Comparison of ENCODE assay signal across 11 cellular contexts in the genomic region with DNA sequence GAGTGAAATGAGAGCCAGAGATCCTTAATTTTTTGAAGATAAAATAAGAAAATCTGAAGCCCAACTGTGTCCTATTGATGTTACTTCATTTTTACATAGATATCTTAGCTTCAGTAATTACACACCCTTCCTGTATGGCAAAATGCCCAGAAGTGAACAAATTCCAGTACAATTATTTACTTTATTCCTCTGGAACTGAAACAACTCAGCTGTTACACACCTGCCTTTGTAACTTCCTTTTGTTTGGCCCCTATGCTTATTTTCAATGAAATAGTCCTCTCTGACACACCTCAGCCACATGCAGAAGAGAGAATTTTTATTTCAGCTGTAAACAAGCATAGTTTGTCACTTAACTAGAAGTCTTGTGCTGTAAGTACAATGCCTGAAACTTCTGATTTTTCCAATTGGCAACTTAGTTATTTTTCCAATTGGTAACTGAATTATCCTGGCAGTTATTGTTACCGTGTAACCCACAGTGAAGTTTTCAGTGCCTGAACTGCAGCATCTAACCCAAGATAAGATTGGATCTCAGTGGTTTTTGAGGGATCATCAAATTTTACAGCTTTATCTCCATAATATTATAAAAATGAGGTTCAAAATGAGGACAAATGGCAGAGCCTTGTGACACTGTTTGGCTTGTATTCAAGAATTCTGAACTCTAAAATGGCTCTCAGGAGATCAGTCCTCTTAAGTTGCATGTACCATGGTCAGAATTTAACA.
DNase-seq lines count a peak whose midpoint lies in the region; ATAC-seq and TF ChIP-seq lines count a peak whose summit lies in the region.
"Had no signal": no experiment of that assay in that cellular context is flagged by ENCODE, and none has a peak within 500 bp of the region (broad histone marks: within the 10 kb centered on the region; RNA-seq: fewer than 3 reads in every experiment).

No MANE protein-coding gene starts in this region.

- no peak overlapping the region for H3K4me3 Mint-ChIP-seq in activated CD4-positive, alpha-beta memory T cell treated with anti-CD3 and anti-CD28 coated beads for 36 hours
- no peak overlapping the region for H3K4me3 Mint-ChIP-seq in activated CD8-positive, alpha-beta T cell treated with anti-CD3 and anti-CD28 coated beads, Interleukin-2, amount 10 ng/mL, durations not matched to agents 7 days and 5 days
- H3K4me3 Mint-ChIP-seq: memory B cell had no signal

- ATAC-seq in left colon = peak; percentile 96
- no peak for ATAC-seq in HG02798 (IDR thresholded peaks at IDR 0.05; ENCODE audit: poor library complexity, unreplicated experiment)
- ATAC-seq in activated CD8-positive, alpha-beta T cell treated with anti-CD3 and anti-CD28 coated beads, Interleukin-2, amount 10 ng/mL, durations not matched to agents 7 days and 5 days = no peak

- no peak overlapping the region for H3K27ac Mint-ChIP-seq in activated CD4-positive, alpha-beta memory T cell treated with anti-CD3 and anti-CD28 coated beads for 36 hours
- H3K27ac Mint-ChIP-seq in activated CD8-positive, alpha-beta T cell treated with anti-CD3 and anti-CD28 coated beads, Interleukin-2, amount 10 ng/mL, durations not matched to agents 7 days and 5 days = no peak overlapping the region
- H3K27ac Mint-ChIP-seq: memory B cell had no signal

- in situ Hi-C loops in astrocyte of the cerebellum (cut with HindIII; ENCODE audit: low sequenced_read_pairs) = no loop called here

- no peaks in the 10 kb centered on the region for H3K27me3 Mint-ChIP-seq in activated CD4-positive, alpha-beta memory T cell treated with anti-CD3 and anti-CD28 coated beads for 36 hours
- H3K27me3 Mint-ChIP-seq in activated CD8-positive, alpha-beta T cell treated with anti-CD3 and anti-CD28 coated beads, Interleukin-2, amount 10 ng/mL, durations not matched to agents 7 days and 5 days (ENCODE audit: low read depth) = no peaks in the 10 kb centered on the region
- H3K27me3 Mint-ChIP-seq: memory B cell had no signal

- H3K4me1 Mint-ChIP-seq in activated CD4-positive, alpha-beta memory T cell treated with anti-CD3 and anti-CD28 coated beads for 36 hours (ENCODE audit: low read depth) = peaks cover 5% of the 10 kb centered on the region
- no peaks in the 10 kb centered on the region for H3K4me1 Mint-ChIP-seq in activated CD8-positive, alpha-beta T cell treated with anti-CD3 and anti-CD28 coated beads, Interleukin-2, amount 10 ng/mL, durations not matched to agents 7 days and 5 days (ENCODE audit: low read depth)
- H3K4me1 Mint-ChIP-seq: memory B cell had no signal

- peaks cover 17% of the 10 kb centered on the region for H3K36me3 Mint-ChIP-seq in activated CD4-positive, alpha-beta memory T cell treated with anti-CD3 and anti-CD28 coated beads for 36 hours
- H3K36me3 Mint-ChIP-seq in activated CD8-positive, alpha-beta T cell treated with anti-CD3 and anti-CD28 coated beads, Interleukin-2, amount 10 ng/mL, durations not matched to agents 7 days and 5 days (ENCODE audit: low read depth) = peaks cover 7% of the 10 kb centered on the region
- H3K36me3 Mint-ChIP-seq: memory B cell had no signal

- no peaks in the 10 kb centered on the region for H3K9me3 Mint-ChIP-seq in activated CD4-positive, alpha-beta memory T cell treated with anti-CD3 and anti-CD28 coated beads for 36 hours
- no peaks in the 10 kb centered on the region for H3K9me3 Mint-ChIP-seq in activated CD8-positive, alpha-beta T cell treated with anti-CD3 and anti-CD28 coated beads, Interleukin-2, amount 10 ng/mL, durations not matched to agents 7 days and 5 days (ENCODE audit: insufficient read depth)
- H3K9me3 Mint-ChIP-seq: memory B cell had no signal

- TF ChIP-seq CTCF in AG09309 (IDR thresholded peaks at IDR 0.05; ENCODE audit: control insufficient read depth, insufficient read depth, low read depth, low read length, missing control alignments) (no peak), astrocyte of the cerebellum (IDR thresholded peaks at IDR 0.05; ENCODE audit: low read depth, low read length, missing control alignments) (no peak)

- intact Hi-C loops in left colon (cut with DNase I, micrococcal nuclease) = no loop called here
- intact Hi-C loops in activated CD4-positive, alpha-beta memory T cell treated with anti-CD3 and anti-CD28 coated beads for 36 hours (cut with micrococcal nuclease) = no loop called here

- H3K4me3 ChIP-seq in AG09309 (ENCODE audit: control insufficient read depth, low read depth, low read length) = no peak overlapping the region
- no peak overlapping the region for H3K4me3 ChIP-seq in astrocyte of the cerebellum (ENCODE audit: low read depth, low read length)

- POLR2A ChIA-PET in activated CD4-positive, alpha-beta memory T cell treated with anti-CD3 and anti-CD28 coated beads for 36 hours (lab: Charles Lee) = no interaction called here
- POLR2A ChIA-PET in activated CD8-positive, alpha-beta T cell treated with anti-CD3 and anti-CD28 coated beads, Interleukin-2, amount 10 ng/mL, durations not matched to agents 7 days and 5 days (lab: Charles Lee) = no interaction called here

- CTCF ChIA-PET in activated CD4-positive, alpha-beta memory T cell treated with anti-CD3 and anti-CD28 coated beads for 36 hours (lab: Charles Lee) = no interaction called here
- CTCF ChIA-PET in activated CD8-positive, alpha-beta T cell treated with anti-CD3 and anti-CD28 coated beads, Interleukin-2, amount 10 ng/mL, durations not matched to agents 7 days and 5 days (lab: Charles Lee) = no interaction called here

- DNase-seq in AG09309 (ENCODE audit: low read depth) (peak; percentile 45), NCI-H1092 (lab: John Stamatoyannopoulos, UW) (peak; percentile 15), astrocyte of the cerebellum (ENCODE audit: low read depth) (peak; percentile 69), left colon (no peak), activated T-cell treated with anti-CD3 and anti-CD28 coated beads for 4 hours (no peak)
- DNase-seq in activated CD4-positive, alpha-beta memory T cell treated with anti-CD3 and anti-CD28 coated beads for 36 hours = no peak
- DNase-seq in activated CD8-positive, alpha-beta T cell treated with anti-CD3 and anti-CD28 coated beads, Interleukin-2, amount 10 ng/mL, durations not matched to agents 7 days and 5 days = no peak
- DNase-seq: DND-41, trophoblast cell had no signal

Comparison
In these comparisons a context has a peak if more than half of its experiments do, and no peak if none do; other contexts are left out.
1. DNase-seq: peak in AG09309 (single experiment), NCI-H1092 (single experiment) and astrocyte of the cerebellum (single experiment); none in left colon (0 of 2), activated T-cell treated with anti-CD3 and anti-CD28 coated beads for 4 hours (single experiment), activated CD4-positive, alpha-beta memory T cell treated with anti-CD3 and anti-CD28 coated beads for 36 hours (single experiment) and activated CD8-positive, alpha-beta T cell treated with anti-CD3 and anti-CD28 coated beads, Interleukin-2, amount 10 ng/mL, durations not matched to agents 7 days and 5 days (single experiment).